ENCODE assay signal across 8 cellular contexts in the genomic region with DNA sequence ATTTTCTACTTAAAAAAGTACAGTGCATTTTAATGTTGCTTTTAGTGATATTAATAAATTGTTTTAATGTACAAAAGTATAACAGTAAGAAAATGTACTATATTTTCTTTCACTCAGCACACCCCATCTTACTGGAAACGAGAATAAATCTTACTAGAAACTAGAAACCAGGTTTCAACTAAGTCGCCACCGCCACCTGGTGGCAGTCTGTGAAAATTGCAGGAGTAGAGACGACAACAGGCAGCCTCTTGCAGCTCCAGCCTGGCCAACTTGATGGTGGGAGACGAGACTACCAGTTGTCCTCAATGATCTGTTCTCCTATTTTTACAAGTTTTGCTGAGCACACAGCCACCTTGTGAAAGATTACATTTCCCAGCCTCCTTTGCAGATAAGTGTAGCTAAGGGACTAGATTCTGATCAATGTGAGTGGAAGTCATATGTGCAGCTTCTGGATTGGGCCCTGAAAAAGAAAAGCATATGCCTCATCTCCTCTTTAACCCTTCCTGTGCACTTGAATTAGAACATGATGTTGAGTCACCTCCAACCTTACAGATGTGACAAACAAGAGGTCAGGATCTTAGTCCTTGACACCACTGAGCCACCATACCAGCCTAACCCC. TPM values are rescaled to one million over a fixed set of nuclear protein-coding genes. Genes with fewer than 3 reads are reported as not detected.
A peak's percentile ranks its signal among the peaks of the same experiment; 100 is the strongest.
DNase-seq lines count a peak whose midpoint lies in the region; ATAC-seq and TF ChIP-seq lines count a peak whose summit lies in the region.

No MANE protein-coding gene starts in this region.

- H3K4me3 Mint-ChIP-seq in activated CD4-positive, alpha-beta T cell treated with anti-CD3 and anti-CD28 coated beads for 36 hours = no peak overlapping the region
- H3K4me3 Mint-ChIP-seq in endothelial cell (ENCODE audit: unreplicated experiment) = no peak overlapping the region

- H3K9me3 ChIP-seq in neutrophil = no peaks in the 10 kb centered on the region

- no peaks in the 10 kb centered on the region for H3K36me3 ChIP-seq in neutrophil

- peak; percentile 80 for ATAC-seq in activated CD4-positive, alpha-beta T cell treated with anti-CD3 and anti-CD28 coated beads for 36 hours
- no peak for ATAC-seq in GM21526 (IDR thresholded peaks at IDR 0.05; ENCODE audit: low FRiP score, unreplicated experiment)

- no peak overlapping the region for H3K27ac Mint-ChIP-seq in activated CD4-positive, alpha-beta T cell treated with anti-CD3 and anti-CD28 coated beads for 36 hours
- no peak overlapping the region for H3K27ac Mint-ChIP-seq in endothelial cell (ENCODE audit: unreplicated experiment)

- DNase-seq in activated effector memory CD4-positive, alpha-beta T cell treated with anti-CD3 and anti-CD28 coated beads, Interleukin-2, amount 50 U/mL, for 16 hours = peak; percentile 80
- DNase-seq in activated effector memory CD4-positive, alpha-beta T cell treated with Interleukin-2 at 50 U/mL for 16 hours = no peak
- DNase-seq in NCI-H2029 treated with DMSO at 0.1 percent for 48 hours (lab: John Stamatoyannopoulos, UW) (peak; percentile 6), endothelial cell (ENCODE audit: low spot score) (peak; percentile 69), HPDE6-E6E7 (ENCODE audit: extremely low spot score) (no peak)
- DNase-seq in activated CD4-positive, alpha-beta T cell treated with anti-CD3 and anti-CD28 coated beads for 36 hours = peak; percentile 88

- no peak overlapping the region for H3K27ac ChIP-seq in neutrophil

- peaks cover 2% of the 10 kb centered on the region for H3K36me3 Mint-ChIP-seq in activated CD4-positive, alpha-beta T cell treated with anti-CD3 and anti-CD28 coated beads for 36 hours (ENCODE audit: low read depth)
- H3K36me3 Mint-ChIP-seq in endothelial cell (ENCODE audit: low read depth, unreplicated experiment) = no peaks in the 10 kb centered on the region

- CTCF ChIA-PET in activated CD4-positive, alpha-beta T cell treated with anti-CD3 and anti-CD28 coated beads for 36 hours (lab: Charles Lee) = interaction anchor here (0.5 to 1.3 kb wide), 22 partner anchors 8 to 1079 kb away, joined by 3 to 5 read pairs (median 3); no protein-coding TSS in a partner anchor

- H3K4me1 Mint-ChIP-seq in activated CD4-positive, alpha-beta T cell treated with anti-CD3 and anti-CD28 coated beads for 36 hours = no peaks in the 10 kb centered on the region
- H3K4me1 Mint-ChIP-seq in endothelial cell (ENCODE audit: unreplicated experiment) = peaks cover 9% of the 10 kb centered on the region

- POLR2A ChIA-PET in activated CD4-positive, alpha-beta T cell treated with anti-CD3 and anti-CD28 coated beads for 36 hours (lab: Charles Lee) = interaction anchor here (0.7 kb wide), 1 partner anchor 54 kb away, joined by 5 read pairs; no protein-coding TSS in a partner anchor

- TF ChIP-seq CTCF in endothelial cell (IDR thresholded peaks at IDR 0.05; ENCODE audit: unreplicated experiment) (peak; percentile 100), neutrophil (IDR thresholded peaks at IDR 0.05) (peak; percentile 96)

- peaks cover 12% of the 10 kb centered on the region for H3K9me3 Mint-ChIP-seq in activated CD4-positive, alpha-beta T cell treated with anti-CD3 and anti-CD28 coated beads for 36 hours (ENCODE audit: low read depth)
- H3K9me3 Mint-ChIP-seq in endothelial cell (ENCODE audit: unreplicated experiment) = no peaks in the 10 kb centered on the region

- no peaks in the 10 kb centered on the region for H3K4me1 ChIP-seq in neutrophil (ENCODE audit: control insufficient read depth in 1 of 2, insufficient read depth in 1 of 2, low read depth in 1 of 2, low read length in 1 of 2)

- no peaks in the 10 kb centered on the region for H3K27me3 Mint-ChIP-seq in activated CD4-positive, alpha-beta T cell treated with anti-CD3 and anti-CD28 coated beads for 36 hours
- peaks cover 11% of the 10 kb centered on the region for H3K27me3 Mint-ChIP-seq in endothelial cell (ENCODE audit: unreplicated experiment)

- H3K27me3 ChIP-seq in neutrophil = no peaks in the 10 kb centered on the region

- no peak overlapping the region for H3K4me3 ChIP-seq in neutrophil (ENCODE audit: low read depth in 1 of 2, low read length in 1 of 2)

- intact Hi-C loops in activated CD4-positive, alpha-beta T cell treated with anti-CD3 and anti-CD28 coated beads for 36 hours (cut with DNase I, micrococcal nuclease) = loop anchor here (2.0 to 10.0 kb wide), 5 partner anchors 164 to 517 kb away; a partner anchor contains a TSS

RNA-seq across cellular contexts. Expression of a gene that starts 8.7 kb away (rescaled TPM):
- total RNA-seq in activated CD4-positive, alpha-beta T cell treated with anti-CD3 and anti-CD28 coated beads for 36 hours = 1 to 10 TPM; 1.9 to 2.3 TPM
- total RNA-seq in endothelial cell (ENCODE audit: unreplicated experiment) = 0.13 TPM

Comparison
In these comparisons a context has a peak if more than half of its experiments do, and no peak if none do; other contexts are left out.
1. DNase-seq: peak in activated effector memory CD4-positive, alpha-beta T cell treated with anti-CD3 and anti-CD28 coated beads, Interleukin-2, amount 50 U/mL, for 16 hours (single experiment), NCI-H2029 treated with DMSO at 0.1 percent for 48 hours (single experiment), activated CD4-positive, alpha-beta T cell treated with anti-CD3 and anti-CD28 coated beads for 36 hours (single experiment) and endothelial cell (single experiment); none in activated effector memory CD4-positive, alpha-beta T cell treated with Interleukin-2 at 50 U/mL for 16 hours (single experiment) and HPDE6-E6E7 (single experiment).